ENCODE assay signal across 1 cellular context in the genomic region with DNA sequence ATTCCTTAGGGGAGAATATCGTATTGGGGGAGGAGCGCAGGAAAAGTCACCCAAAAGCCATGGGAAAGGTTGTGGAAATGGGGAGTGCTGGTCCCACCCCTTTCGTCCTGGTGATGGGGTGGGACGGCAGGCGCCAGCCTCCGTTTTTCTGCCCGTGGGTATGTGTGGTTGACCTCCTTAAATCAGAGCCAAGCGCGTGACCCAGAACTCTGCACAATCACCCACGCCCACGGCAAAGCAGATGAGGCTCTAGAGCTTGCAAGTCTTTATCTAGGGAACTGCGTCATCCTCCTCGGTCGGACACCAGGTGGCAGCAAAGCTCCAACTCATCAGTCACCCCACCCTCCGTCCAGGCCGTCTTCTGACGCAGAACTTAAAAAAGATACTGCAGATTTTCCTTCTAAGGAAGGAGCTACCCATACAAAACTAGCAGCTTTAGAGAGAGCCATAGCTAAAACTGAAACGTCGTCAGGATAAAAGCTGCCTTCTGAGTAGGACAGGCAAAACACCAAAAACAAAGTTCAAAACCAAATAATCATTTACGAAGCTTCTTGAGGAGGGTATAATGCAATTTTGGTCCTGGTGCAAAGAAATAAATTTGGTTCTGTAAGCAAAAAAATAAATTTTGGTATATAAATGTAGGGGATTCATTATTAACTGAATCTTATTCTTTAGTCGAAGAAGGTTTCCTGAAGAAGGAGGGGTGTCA.
TF ChIP-seq lines count a peak whose summit lies in the region.

No MANE protein-coding gene starts in this region.

TF ChIP-seq in SK-N-SH treated with all-trans-retinoic acid at 6 μM for 48 hours, 23 proteins besides CTCF, POLR2A, EP300 and RAD21 (continued from another document):
- no peak for TF ChIP-seq CSRNP3 (CRISPR knock-in tag; IDR thresholded peaks at IDR 0.05)
- no peak for TF ChIP-seq ZFP30 (CRISPR knock-in tag; IDR thresholded peaks at IDR 0.05)
- TF ChIP-seq ZNF70 (CRISPR knock-in tag; IDR thresholded peaks at IDR 0.05): no peak
- no peak for TF ChIP-seq CSDC2 (CRISPR knock-in tag; IDR thresholded peaks at IDR 0.05)
- no peak for TF ChIP-seq TCF4 (CRISPR knock-in tag; IDR thresholded peaks at IDR 0.05; ENCODE audit: borderline replicate concordance)
- no peak for TF ChIP-seq ZNF565 (CRISPR knock-in tag; conservative IDR thresholded peaks at IDR 0.05; ENCODE audit: low read depth)
- no peak for TF ChIP-seq GLIS3 (CRISPR knock-in tag; IDR thresholded peaks at IDR 0.05)
- TF ChIP-seq, protein P1, sequence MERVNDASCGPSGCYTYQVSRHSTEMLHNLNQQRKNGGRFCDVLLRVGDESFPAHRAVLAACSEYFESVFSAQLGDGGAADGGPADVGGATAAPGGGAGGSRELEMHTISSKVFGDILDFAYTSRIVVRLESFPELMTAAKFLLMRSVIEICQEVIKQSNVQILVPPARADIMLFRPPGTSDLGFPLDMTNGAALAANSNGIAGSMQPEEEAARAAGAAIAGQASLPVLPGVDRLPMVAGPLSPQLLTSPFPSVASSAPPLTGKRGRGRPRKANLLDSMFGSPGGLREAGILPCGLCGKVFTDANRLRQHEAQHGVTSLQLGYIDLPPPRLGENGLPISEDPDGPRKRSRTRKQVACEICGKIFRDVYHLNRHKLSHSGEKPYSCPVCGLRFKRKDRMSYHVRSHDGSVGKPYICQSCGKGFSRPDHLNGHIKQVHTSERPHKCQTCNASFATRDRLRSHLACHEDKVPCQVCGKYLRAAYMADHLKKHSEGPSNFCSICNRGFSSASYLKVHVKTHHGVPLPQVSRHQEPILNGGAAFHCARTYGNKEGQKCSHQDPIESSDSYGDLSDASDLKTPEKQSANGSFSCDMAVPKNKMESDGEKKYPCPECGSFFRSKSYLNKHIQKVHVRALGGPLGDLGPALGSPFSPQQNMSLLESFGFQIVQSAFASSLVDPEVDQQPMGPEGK (CRISPR knock-in tag; IDR thresholded peaks at IDR 0.05; ENCODE audit: borderline replicate concordance): no peak
